ENCODE assay signal across 17 cellular contexts in the genomic region with DNA sequence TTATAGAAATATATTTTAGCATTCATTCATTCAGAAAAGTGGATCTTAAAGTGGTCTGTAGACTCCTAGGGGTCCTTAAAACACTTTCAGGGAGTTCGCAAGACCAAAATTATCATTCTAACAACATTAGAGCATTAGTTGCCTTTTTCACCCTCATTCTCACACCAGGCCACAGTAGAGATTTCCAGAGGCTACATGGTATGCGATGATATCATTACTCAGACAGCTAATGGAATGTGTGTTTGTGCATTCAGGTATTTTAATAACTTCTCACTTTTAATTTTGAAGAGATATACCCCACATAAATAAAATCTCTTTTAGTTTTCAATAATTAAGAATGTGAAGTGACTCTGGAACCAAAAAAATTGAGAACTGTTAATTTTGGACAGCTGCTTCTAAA.
"Had no signal": no experiment of that assay in that cellular context is flagged by ENCODE, and none has a peak within 500 bp of the region (broad histone marks: within the 10 kb centered on the region; RNA-seq: fewer than 3 reads in every experiment).

No MANE protein-coding gene starts in this region.

- DNase-seq: activated CD4-positive, alpha-beta T cell treated with anti-CD3 and anti-CD28 coated beads for 1 hour; activated CD4-positive, alpha-beta T cell treated with anti-CD3 and anti-CD28 coated beads, Interleukin-2, amount 50 U/mL, for 48 hours; activated naive CD4-positive, alpha-beta T cell treated with anti-CD3 and anti-CD28 coated beads for 36 hours; body of pancreas; central memory CD4-positive, alpha-beta T cell; effector CD8-positive, alpha-beta T cell; head of caudate nucleus; left colon; natural killer cell; thyroid gland; uterus had no signal

- H3K27me3 ChIP-seq: body of pancreas, neutrophil, thyroid gland, uterus had no signal

- H3K36me3 Mint-ChIP-seq: natural killer cell; stimulated activated memory B cell treated with anti-CD40 and anti-IgM and Interleukin-4, amounts not matched to agents 10 μg/mL and 1 μg/mL and 100 μg/mL, for 72 hours had no signal

- H3K4me3 Mint-ChIP-seq: activated naive CD4-positive, alpha-beta T cell treated with anti-CD3 and anti-CD28 coated beads for 36 hours; activated T-helper 17 cell treated with anti-CD3 and anti-CD28 coated beads, Interleukin-2, amount 50 U/mL, for 72 hours; natural killer cell; stimulated activated memory B cell treated with anti-CD40 and anti-IgM and Interleukin-4, amounts not matched to agents 10 μg/mL and 1 μg/mL and 100 μg/mL, for 72 hours had no signal

- H3K4me1 ChIP-seq: body of pancreas, parathyroid adenoma, thyroid gland, uterus had no signal

- H2AFZ ChIP-seq: parathyroid adenoma had no signal

- H3K36me3 ChIP-seq: neutrophil, thyroid gland, uterus had no signal

- ATAC-seq: activated T-helper 17 cell treated with anti-CD3 and anti-CD28 coated beads, Interleukin-2, amount 50 U/mL, for 72 hours; body of pancreas; foreskin keratinocyte; left colon; natural killer cell; stimulated activated memory B cell treated with anti-CD40 and anti-IgM and Interleukin-4, amounts not matched to agents 10 μg/mL and 1 μg/mL and 100 μg/mL, for 72 hours had no signal

- H3K27me3 Mint-ChIP-seq: stimulated activated memory B cell treated with anti-CD40 and anti-IgM and Interleukin-4, amounts not matched to agents 10 μg/mL and 1 μg/mL and 100 μg/mL, for 72 hours had no signal

- H3K4me3 ChIP-seq: body of pancreas, lung, thyroid gland, uterus had no signal

- H3K79me2 ChIP-seq: parathyroid adenoma had no signal

- H3K27ac ChIP-seq: body of pancreas, foreskin keratinocyte, neutrophil, parathyroid adenoma, thyroid gland, uterus had no signal

- H3K9me3 Mint-ChIP-seq: activated naive CD4-positive, alpha-beta T cell treated with anti-CD3 and anti-CD28 coated beads for 36 hours; activated T-helper 17 cell treated with anti-CD3 and anti-CD28 coated beads, Interleukin-2, amount 50 U/mL, for 72 hours had no signal

- H3K9ac ChIP-seq: parathyroid adenoma had no signal

- H3K9me3 ChIP-seq: body of pancreas, neutrophil, thyroid gland, uterus had no signal

- H3K27ac Mint-ChIP-seq: activated naive CD4-positive, alpha-beta T cell treated with anti-CD3 and anti-CD28 coated beads for 36 hours; activated T-helper 17 cell treated with anti-CD3 and anti-CD28 coated beads, Interleukin-2, amount 50 U/mL, for 72 hours; natural killer cell; stimulated activated memory B cell treated with anti-CD40 and anti-IgM and Interleukin-4, amounts not matched to agents 10 μg/mL and 1 μg/mL and 100 μg/mL, for 72 hours had no signal

- H3K4me1 Mint-ChIP-seq: activated T-helper 17 cell treated with anti-CD3 and anti-CD28 coated beads, Interleukin-2, amount 50 U/mL, for 72 hours; natural killer cell; stimulated activated memory B cell treated with anti-CD40 and anti-IgM and Interleukin-4, amounts not matched to agents 10 μg/mL and 1 μg/mL and 100 μg/mL, for 72 hours had no signal
